ENCODE assay signal across 14 cellular contexts in the genomic region with DNA sequence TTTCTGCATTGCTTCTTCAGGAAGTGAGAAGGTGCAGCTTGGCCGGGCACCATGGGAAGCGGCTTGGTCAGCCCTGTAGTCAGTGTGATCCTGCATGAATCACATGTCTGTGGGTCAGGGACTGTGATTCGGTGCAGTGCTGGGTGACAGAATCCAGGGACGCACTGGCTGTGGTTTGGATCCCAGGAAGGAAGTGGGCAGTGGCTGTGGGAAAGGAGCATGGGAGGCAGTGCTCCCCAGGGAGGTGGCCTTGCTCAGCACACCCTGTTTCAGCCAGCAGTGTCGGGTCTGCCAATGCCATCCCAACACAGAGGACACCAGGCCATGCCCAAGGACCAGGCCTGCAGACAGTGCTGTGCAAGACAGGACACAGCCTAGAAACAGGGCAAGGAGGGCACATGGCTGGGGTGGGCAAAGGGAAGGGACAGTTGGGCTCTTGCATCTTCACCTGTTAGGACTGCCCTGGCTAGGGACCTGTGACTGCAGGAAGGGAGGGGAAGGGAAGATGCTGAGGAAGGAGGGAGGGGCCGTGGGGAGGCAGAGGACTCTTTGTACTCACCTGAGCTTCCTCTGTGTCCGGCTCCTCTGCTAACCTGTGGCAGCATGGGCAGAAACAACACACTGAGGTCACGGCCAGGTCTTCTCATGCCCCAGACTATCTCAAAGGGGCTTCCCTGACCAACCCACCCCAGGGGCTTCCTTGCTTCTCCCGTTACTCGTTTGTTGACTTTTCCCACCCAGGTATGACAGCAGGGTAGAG. TPM values are rescaled to one million over a fixed set of nuclear protein-coding genes. Genes with fewer than 3 reads are reported as not detected.
DNase-seq lines count a peak whose midpoint lies in the region; ATAC-seq and TF ChIP-seq lines count a peak whose summit lies in the region.
"Had no signal": no experiment of that assay in that cellular context is flagged by ENCODE, and none has a peak within 500 bp of the region (broad histone marks: within the 10 kb centered on the region; RNA-seq: fewer than 3 reads in every experiment).

No MANE protein-coding gene starts in this region.

- H3K27me3 Mint-ChIP-seq in activated B cell treated with CpG ODN at 0.5 μM for 24 hours: no peaks in the 10 kb centered on the region
- H3K27me3 Mint-ChIP-seq in stimulated activated naive B cell treated with anti-CD40 and anti-IgM and Interleukin-4, amounts not matched to agents 10 μg/mL and 1 μg/mL and 100 μg/mL, for 72 hours: no peaks in the 10 kb centered on the region

- no peak overlapping the region for H3K27ac Mint-ChIP-seq in activated B cell treated with CpG ODN at 0.5 μM for 24 hours
- peak overlapping the region; percentile 48 for H3K27ac Mint-ChIP-seq in stimulated activated naive B cell treated with anti-CD40 and anti-IgM and Interleukin-4, amounts not matched to agents 10 μg/mL and 1 μg/mL and 100 μg/mL, for 72 hours

- POLR2A ChIA-PET in activated B cell treated with CpG ODN at 0.5 μM for 24 hours (lab: Charles Lee): interaction anchor here (1.4 to 5.7 kb wide), 2 partner anchors 25 to 40 kb away, joined by 4 to 88 read pairs; no protein-coding TSS in a partner anchor

- H3K9me3 Mint-ChIP-seq in activated B cell treated with CpG ODN at 0.5 μM for 24 hours: no peaks in the 10 kb centered on the region
- peaks cover 0 to 3% of the 10 kb centered on the region in 2 donors for H3K9me3 Mint-ChIP-seq in stimulated activated naive B cell treated with anti-CD40 and anti-IgM and Interleukin-4, amounts not matched to agents 10 μg/mL and 1 μg/mL and 100 μg/mL, for 72 hours

- peaks cover 35% of the 10 kb centered on the region for H3K4me1 Mint-ChIP-seq in activated B cell treated with CpG ODN at 0.5 μM for 24 hours
- peaks cover 42 to 59% of the 10 kb centered on the region in 2 donors for H3K4me1 Mint-ChIP-seq in stimulated activated naive B cell treated with anti-CD40 and anti-IgM and Interleukin-4, amounts not matched to agents 10 μg/mL and 1 μg/mL and 100 μg/mL, for 72 hours

- CTCF ChIA-PET in activated B cell treated with CpG ODN at 0.5 μM for 24 hours (lab: Charles Lee): interaction anchor here (1.6 to 6.9 kb wide), 2 partner anchors 17 to 41 kb away, joined by 3 to 56 read pairs; no protein-coding TSS in a partner anchor

- H3K36me3 Mint-ChIP-seq in activated B cell treated with CpG ODN at 0.5 μM for 24 hours (ENCODE audit: low read depth): no peaks in the 10 kb centered on the region
- peaks cover 4 to 24% of the 10 kb centered on the region in 2 donors for H3K36me3 Mint-ChIP-seq in stimulated activated naive B cell treated with anti-CD40 and anti-IgM and Interleukin-4, amounts not matched to agents 10 μg/mL and 1 μg/mL and 100 μg/mL, for 72 hours

- peak; percentile 59 for DNase-seq in activated effector memory CD4-positive, alpha-beta T cell treated with anti-CD3 and anti-CD28 coated beads, Interleukin-2, amount 50 U/mL, for 16 hours
- DNase-seq in activated effector memory CD4-positive, alpha-beta T cell treated with Interleukin-2 at 50 U/mL for 16 hours: no peak
- peak; percentile 14 for DNase-seq in activated B cell treated with CpG ODN at 0.5 μM for 24 hours
- no peak for DNase-seq in epithelial cell of prostate (ENCODE audit: low read depth, low spot score)
- no peak for DNase-seq in stimulated activated naive B cell treated with anti-CD40 and anti-IgM and Interleukin-4, amounts not matched to agents 10 μg/mL and 1 μg/mL and 100 μg/mL, for 72 hours
- DNase-seq in NCI-H1436 (lab: John Stamatoyannopoulos, UW): no peak
- DNase-seq: GDM1; left ventricle myocardium inferior; NCI-H146; NCI-H748 treated with DMSO at 0.1 percent for 48 hours; stimulated activated CD4-positive, alpha-beta T cell treated with anti-CD3 and anti-CD28 coated beads, Interleukin-4, amount 100 ng/mL, for 4 hours had no signal

- peak overlapping the region; percentile 78 for H3K27ac ChIP-seq in epithelial cell of prostate
- H3K27ac ChIP-seq: left ventricle myocardium inferior, thoracic aorta had no signal

- TF ChIP-seq CTCF in activated B cell treated with CpG ODN at 0.5 μM for 24 hours (IDR thresholded peaks at IDR 0.05): no peak

- no peak for ATAC-seq in activated B cell treated with CpG ODN at 0.5 μM for 24 hours (ENCODE audit: low read depth)
- no peak for ATAC-seq in stimulated activated naive B cell treated with anti-CD40 and anti-IgM and Interleukin-4, amounts not matched to agents 10 μg/mL and 1 μg/mL and 100 μg/mL, for 72 hours (replicated peaks)
- ATAC-seq in GM21423 (IDR thresholded peaks at IDR 0.05; ENCODE audit: unreplicated experiment): no peak
- ATAC-seq in GM19455 (IDR thresholded peaks at IDR 0.05; ENCODE audit: unreplicated experiment): no peak

- H3K4me3 Mint-ChIP-seq in activated B cell treated with CpG ODN at 0.5 μM for 24 hours: no peak overlapping the region
- no peak overlapping the region for H3K4me3 Mint-ChIP-seq in stimulated activated naive B cell treated with anti-CD40 and anti-IgM and Interleukin-4, amounts not matched to agents 10 μg/mL and 1 μg/mL and 100 μg/mL, for 72 hours

- intact Hi-C loops in activated B cell treated with CpG ODN at 0.5 μM for 24 hours (cut with micrococcal nuclease): no loop called here

RNA-seq across cellular contexts. Expression of gene DNMT3A, which starts 37.2 kb away (rescaled TPM):
- 45.0 and 49.9 TPM in 2 replicates for total RNA-seq in activated B cell treated with CpG ODN at 0.5 μM for 24 hours

Comparison
In these comparisons a context has a peak if more than half of its experiments do, and no peak if none do; other contexts are left out.
1. DNase-seq: peak in activated effector memory CD4-positive, alpha-beta T cell treated with anti-CD3 and anti-CD28 coated beads, Interleukin-2, amount 50 U/mL, for 16 hours (single experiment) and activated B cell treated with CpG ODN at 0.5 μM for 24 hours (single experiment); none in activated effector memory CD4-positive, alpha-beta T cell treated with Interleukin-2 at 50 U/mL for 16 hours (single experiment), epithelial cell of prostate (single experiment), stimulated activated naive B cell treated with anti-CD40 and anti-IgM and Interleukin-4, amounts not matched to agents 10 μg/mL and 1 μg/mL and 100 μg/mL, for 72 hours (single experiment) and NCI-H1436 (single experiment).